13 cellular contexts compared by ENCODE assay signal in the genomic region with DNA sequence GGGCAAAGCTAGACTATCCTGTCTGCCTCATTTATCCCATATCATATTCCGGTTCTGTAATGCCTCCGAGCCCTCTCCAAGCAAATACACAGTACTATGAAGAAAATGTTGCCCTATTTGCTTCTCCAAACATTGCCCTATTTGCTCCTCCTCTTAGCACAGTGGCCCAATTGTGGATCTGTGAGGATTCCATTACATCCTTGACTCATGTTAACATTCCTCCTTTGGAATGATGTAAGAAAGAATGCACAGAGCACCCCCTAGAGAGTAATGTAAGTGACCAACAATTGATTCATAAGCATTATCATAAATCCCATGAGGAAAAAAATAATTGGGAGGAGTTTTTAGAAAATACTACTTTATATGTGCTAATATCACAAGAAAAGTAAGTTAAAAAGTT. TPM values are rescaled to one million over a fixed set of nuclear protein-coding genes. Genes with fewer than 3 reads are reported as not detected.
DNase-seq lines count a peak whose midpoint lies in the region; ATAC-seq and TF ChIP-seq lines count a peak whose summit lies in the region.
"Had no signal": no experiment of that assay in that cellular context is flagged by ENCODE, and none has a peak within 500 bp of the region (broad histone marks: within the 10 kb centered on the region; RNA-seq: fewer than 3 reads in every experiment).

No MANE protein-coding gene starts in this region.

- intact Hi-C loops in ovary (cut with DNase I), result no loop called here

- DNase-seq in DMS53 (lab: John Stamatoyannopoulos, UW) (peak; percentile 38), DMS53 treated with DMSO at 0.1 percent for 48 hours (lab: John Stamatoyannopoulos, UW; ENCODE audit: unreplicated experiment) (no peak), RKO (ENCODE audit: low spot score) (peak; percentile 65), fibroblast of lung (ENCODE audit: low read depth in 2 of 2) (peak; percentile 57 to 63), stromal cell of bone marrow (ENCODE audit: low read depth) (peak; percentile 25), ovary (no peak)
- DNase-seq: amygdala; NCI-H1694; stimulated activated CD4-positive, alpha-beta T cell treated with anti-CD3 and anti-CD28 coated beads, Interleukin-1b, Interleukin-23, amount 100 ng/mL, for 48 hours; stimulated activated naive B cell treated with anti-CD40 and anti-IgM and Interleukin-4, amounts not matched to agents 10 μg/mL and 1 μg/mL and 100 μg/mL, for 72 hours had no signal

- no peak overlapping the region for H3K9ac ChIP-seq in fibroblast of lung (ENCODE audit: insufficient read depth, low read length)

- no peak overlapping the region for H3K4me2 ChIP-seq in fibroblast of lung (ENCODE audit: extremely low read depth, insufficient read depth, low read length)

- H3K36me3 ChIP-seq in fibroblast of lung (ENCODE audit: control insufficient read depth, insufficient read depth, low read length) (no peaks in the 10 kb centered on the region), ovary (no peaks in the 10 kb centered on the region)

- 76 to 90% (median 87%) methylated on average over 2 of the region's 2 CpGs for WGBS in ovary, 3 donors

- H2AFZ ChIP-seq in fibroblast of lung (ENCODE audit: low read length), result no peak overlapping the region

- H3K27me3 ChIP-seq in fibroblast of lung (ENCODE audit: control insufficient read depth, insufficient read depth, low read length) (no peaks in the 10 kb centered on the region), ovary (no peaks in the 10 kb centered on the region)

- TF ChIP-seq EP300 in ovary (IDR thresholded peaks at IDR 0.05), result no peak

- H3K27ac ChIP-seq in fibroblast of lung (ENCODE audit: insufficient read depth, low read length) (no peak overlapping the region), ovary (no peak overlapping the region)

- no peak for TF ChIP-seq POLR2A in ovary (IDR thresholded peaks at IDR 0.05)

- TF ChIP-seq CTCF in fibroblast of lung (conservative IDR thresholded peaks at IDR 0.05 in 1 of 2, IDR thresholded peaks at IDR 0.05 in 1 of 2; ENCODE audit: low read depth in 1 of 2, low read length in 2 of 2), result no peak
- no peak for TF ChIP-seq CTCF in ovary (IDR thresholded peaks at IDR 0.05)

- H3K4me1 ChIP-seq in fibroblast of lung (ENCODE audit: control insufficient read depth, extremely low read depth, insufficient read depth, low read length) (no peaks in the 10 kb centered on the region), ovary (ENCODE audit: insufficient read depth) (no peaks in the 10 kb centered on the region)

- no peaks in the 10 kb centered on the region for H4K20me1 ChIP-seq in fibroblast of lung (ENCODE audit: control insufficient read depth, extremely low read depth, insufficient read depth, low read length)

- no peaks in the 10 kb centered on the region for H3K9me3 ChIP-seq in fibroblast of lung (ENCODE audit: control insufficient read depth, insufficient read depth, low read depth, low read length)
- no peaks in the 10 kb centered on the region for H3K9me3 ChIP-seq in ovary

- H3K79me2 ChIP-seq in fibroblast of lung (ENCODE audit: control insufficient read depth, insufficient read depth, low read length), result no peaks in the 10 kb centered on the region

- ATAC-seq in HG03097 (IDR thresholded peaks at IDR 0.05; ENCODE audit: low FRiP score, unreplicated experiment), result no peak
- ATAC-seq in HG03280 (IDR thresholded peaks at IDR 0.05; ENCODE audit: unreplicated experiment), result no peak
- ATAC-seq: stimulated activated naive B cell treated with anti-CD40 and anti-IgM and Interleukin-4, amounts not matched to agents 10 μg/mL and 1 μg/mL and 100 μg/mL, for 72 hours had no signal

- H3K4me3 ChIP-seq in fibroblast of lung (replicated peaks in 1 of 4; ENCODE audit: control extremely low read depth in 1 of 4, insufficient read depth in 1 of 4, low read depth in 3 of 4, low read length in 4 of 4), result no peak overlapping the region
- H3K4me3 ChIP-seq in ovary, result no peak overlapping the region

RNA-seq across cellular contexts. Expression of a gene that starts 11.3 kb away (rescaled TPM):
- 3.1 and 7.8 TPM in 2 replicates for total RNA-seq in fibroblast of lung
- polyA plus RNA-seq in fibroblast of lung, result 0.33 and 0.41 TPM in 2 replicates
- 0.19 and 0.24 TPM in 2 replicates for polyA plus RNA-seq in fibroblast of lung (2012)
- polyA minus RNA-seq in fibroblast of lung (ENCODE audit: low replicate concordance), result not detected in 2 replicates
- total RNA-seq in ovary, result 1 to 10 TPM in 3 of 7 donors, under 1 TPM in 4; 0.24 to 6.0 (median 0.97) TPM
- polyA plus RNA-seq in ovary, result 10 to 100 TPM in 1 of 2 donors, under 1 TPM in 1; 0.75 to 30.0 TPM
- total RNA-seq: OCI-LY7 had no signal

Comparison
In these comparisons a context has a peak if more than half of its experiments do, and no peak if none do; other contexts are left out.
1. DNase-seq: peak in DMS53 (single experiment), RKO (single experiment), fibroblast of lung (2 of 2) and stromal cell of bone marrow (single experiment); none in DMS53 treated with DMSO at 0.1 percent for 48 hours (single experiment) and ovary (0 of 5).